In the genomic region with DNA sequence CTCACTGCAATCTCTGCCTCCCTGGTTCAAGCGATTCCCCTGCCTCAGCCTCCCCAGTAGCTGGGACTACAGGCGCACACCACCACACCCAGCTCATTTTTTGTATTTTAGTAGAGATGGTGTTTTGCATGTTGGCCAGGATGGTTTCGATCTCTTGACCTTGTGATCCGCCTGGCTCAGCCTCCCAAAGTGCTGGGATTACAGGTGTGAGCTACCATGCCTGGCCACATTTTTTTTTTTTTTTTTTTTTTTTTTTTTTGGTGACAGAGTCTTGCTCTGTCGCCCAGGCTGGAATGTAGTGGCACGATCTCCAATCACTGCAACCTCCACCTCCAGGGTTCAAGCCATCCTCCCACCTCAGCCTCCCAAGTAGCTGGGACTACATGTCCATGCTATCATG, we compare ENCODE assay signal across 2 cellular contexts.
A peak's percentile ranks its signal among the peaks of the same experiment; 100 is the strongest.
TF ChIP-seq lines count a peak whose summit lies in the region.

No MANE protein-coding gene starts in this region.

TF ChIP-seq in HEK293, 187 proteins besides CTCF, POLR2A, EP300 and RAD21:
- peak; percentile 94; the same call in 1 of the 2 replicates for TF ChIP-seq ZNF362 (tag by site-specific recombination; IDR thresholded peaks at IDR 0.05)

TF ChIP-seq in HEK293T, 16 proteins besides CTCF, POLR2A, EP300 and RAD21:
- TF ChIP-seq ZNF384 (IDR thresholded peaks at IDR 0.05) = peak; percentile 18; the same call in 1 of the 2 replicates
